Comparison of ENCODE assay signal across 23 cellular contexts in genomic region chr13:111051041-111051440, GRCh38.
DNase-seq lines count a peak whose midpoint lies in the region; ATAC-seq, FAIRE-seq and TF ChIP-seq lines count a peak whose summit lies in the region.
"Had no signal": no experiment of that assay in that cellular context is flagged by ENCODE, and none has a peak within 500 bp of the region (broad histone marks: within the 10 kb centered on the region; RNA-seq: fewer than 3 reads in every experiment).

No MANE protein-coding gene starts in this region.

- DNase-seq in activated CD8-positive, alpha-beta T cell treated with anti-CD3 and anti-CD28 coated beads, Interleukin-2, amount 10 ng/mL, durations not matched to agents 7 days and 5 days, result no peak
- DNase-seq in activated CD8-positive, alpha-beta T cell treated with anti-CD3 and anti-CD28 coated beads for 36 hours, result no peak
- DNase-seq in coronary artery (ENCODE audit: low spot score) (peak; percentile 49), neural progenitor cell (ENCODE audit: low spot score) (no peak), urothelium cell line (ENCODE audit: low spot score) (no peak), DMS53 treated with DMSO at 0.1 percent for 48 hours (lab: John Stamatoyannopoulos, UW; ENCODE audit: unreplicated experiment) (no peak)
- DNase-seq: BE2C; CD8-positive, alpha-beta memory T cell; DMS 273 treated with DMSO at 0.1 percent for 48 hours; DND-41; GM23248; H7; KBM-7; MG63; NCI-H2029; NCI-H446; NCI-H524 treated with DMSO at 0.1 percent for 48 hours; SK-N-SH had no signal

- H3K79me2 ChIP-seq in neural progenitor cell (ENCODE audit: low read depth), result no peaks in the 10 kb centered on the region

- H3K36me3 ChIP-seq in neural progenitor cell, result no peaks in the 10 kb centered on the region
- H3K36me3 ChIP-seq: BE2C, MG63 had no signal

- no peaks in the 10 kb centered on the region for H3K9me3 Mint-ChIP-seq in activated CD8-positive, alpha-beta T cell treated with anti-CD3 and anti-CD28 coated beads, Interleukin-2, amount 10 ng/mL, durations not matched to agents 7 days and 5 days (ENCODE audit: insufficient read depth)
- no peaks in the 10 kb centered on the region for H3K9me3 Mint-ChIP-seq in activated CD8-positive, alpha-beta T cell treated with anti-CD3 and anti-CD28 coated beads for 36 hours
- H3K9me3 Mint-ChIP-seq in neural progenitor cell, result peaks cover 5% of the 10 kb centered on the region

- no peaks in the 10 kb centered on the region for H3K9me3 ChIP-seq in neural progenitor cell (ENCODE audit: low read depth)
- H3K9me3 ChIP-seq: BE2C, MG63, SK-N-SH had no signal

- CTCF ChIA-PET in activated CD8-positive, alpha-beta T cell treated with anti-CD3 and anti-CD28 coated beads, Interleukin-2, amount 10 ng/mL, durations not matched to agents 7 days and 5 days (lab: Charles Lee), result no interaction called here
- CTCF ChIA-PET in activated CD8-positive, alpha-beta T cell treated with anti-CD3 and anti-CD28 coated beads for 36 hours (lab: Charles Lee), result no interaction called here

- no peaks in the 10 kb centered on the region for H4K20me1 ChIP-seq in neural progenitor cell (ENCODE audit: low read depth)

- peak overlapping the region; percentile 48 for H3K27ac Mint-ChIP-seq in activated CD8-positive, alpha-beta T cell treated with anti-CD3 and anti-CD28 coated beads, Interleukin-2, amount 10 ng/mL, durations not matched to agents 7 days and 5 days
- H3K27ac Mint-ChIP-seq in activated CD8-positive, alpha-beta T cell treated with anti-CD3 and anti-CD28 coated beads for 36 hours, result no peak overlapping the region
- H3K27ac Mint-ChIP-seq in neural progenitor cell, result peak overlapping the region; percentile 53
- H3K27ac Mint-ChIP-seq: CD14-positive monocyte; CD8-positive, alpha-beta memory T cell had no signal

- H3K9ac ChIP-seq in neural progenitor cell, result no peak overlapping the region
- H3K9ac ChIP-seq: GM23248, SK-N-SH had no signal

- H3K4me3 Mint-ChIP-seq in activated CD8-positive, alpha-beta T cell treated with anti-CD3 and anti-CD28 coated beads, Interleukin-2, amount 10 ng/mL, durations not matched to agents 7 days and 5 days, result no peak overlapping the region
- H3K4me3 Mint-ChIP-seq in activated CD8-positive, alpha-beta T cell treated with anti-CD3 and anti-CD28 coated beads for 36 hours, result no peak overlapping the region
- no peak overlapping the region for H3K4me3 Mint-ChIP-seq in neural progenitor cell
- H3K4me3 Mint-ChIP-seq: CD14-positive monocyte; CD8-positive, alpha-beta memory T cell had no signal

- peak; percentile 48 for FAIRE-seq in urothelium cell line (lab: Jason Lieb, UNC)
- FAIRE-seq: RCC 7860 had no signal

- no peak overlapping the region for H3K27ac ChIP-seq in coronary artery
- H3K27ac ChIP-seq in neural progenitor cell, result no peak overlapping the region
- H3K27ac ChIP-seq: 22Rv1, GM23248 had no signal

- no peak overlapping the region for H2AFZ ChIP-seq in neural progenitor cell (replicated peaks)
- H2AFZ ChIP-seq: GM23248 had no signal

- H3F3A ChIP-seq in neural progenitor cell (ENCODE audit: low read depth), result no peaks in the 10 kb centered on the region

- H3K4me1 ChIP-seq in neural progenitor cell, result no peaks in the 10 kb centered on the region
- H3K4me1 ChIP-seq: BE2C had no signal

- POLR2A ChIA-PET in activated CD8-positive, alpha-beta T cell treated with anti-CD3 and anti-CD28 coated beads, Interleukin-2, amount 10 ng/mL, durations not matched to agents 7 days and 5 days (lab: Charles Lee), result no interaction called here
- POLR2A ChIA-PET in activated CD8-positive, alpha-beta T cell treated with anti-CD3 and anti-CD28 coated beads for 36 hours (lab: Charles Lee), result no interaction called here

- H3K27me3 Mint-ChIP-seq in activated CD8-positive, alpha-beta T cell treated with anti-CD3 and anti-CD28 coated beads, Interleukin-2, amount 10 ng/mL, durations not matched to agents 7 days and 5 days (ENCODE audit: low read depth), result peaks cover 21% of the 10 kb centered on the region
- H3K27me3 Mint-ChIP-seq in activated CD8-positive, alpha-beta T cell treated with anti-CD3 and anti-CD28 coated beads for 36 hours, result peaks cover 17% of the 10 kb centered on the region
- H3K27me3 Mint-ChIP-seq in neural progenitor cell (ENCODE audit: insufficient read depth, low read depth), result peaks cover 7% of the 10 kb centered on the region

- H3K27me3 ChIP-seq in neural progenitor cell, result no peaks in the 10 kb centered on the region
- H3K27me3 ChIP-seq: MG63 had no signal

- no peak overlapping the region for H3K4me3 ChIP-seq in coronary artery
- H3K4me3 ChIP-seq in neural progenitor cell, result no peak overlapping the region
- H3K4me3 ChIP-seq: GM23248, MG63 had no signal

- peaks cover 7% of the 10 kb centered on the region for H3K4me1 Mint-ChIP-seq in activated CD8-positive, alpha-beta T cell treated with anti-CD3 and anti-CD28 coated beads, Interleukin-2, amount 10 ng/mL, durations not matched to agents 7 days and 5 days (ENCODE audit: low read depth)
- H3K4me1 Mint-ChIP-seq in activated CD8-positive, alpha-beta T cell treated with anti-CD3 and anti-CD28 coated beads for 36 hours (ENCODE audit: low read depth), result peaks cover 5% of the 10 kb centered on the region
- H3K4me1 Mint-ChIP-seq in neural progenitor cell, result no peaks in the 10 kb centered on the region

- no peak overlapping the region for H3K4me2 ChIP-seq in neural progenitor cell
- H3K4me2 ChIP-seq: SK-N-SH had no signal

- no peak for TF ChIP-seq CTCF in activated CD8-positive, alpha-beta T cell treated with anti-CD3 and anti-CD28 coated beads for 36 hours (IDR thresholded peaks at IDR 0.05)
- no peak for TF ChIP-seq CTCF in coronary artery (IDR thresholded peaks at IDR 0.05)
- TF ChIP-seq CTCF in neural progenitor cell (IDR thresholded peaks at IDR 0.05), result no peak

- H3K36me3 Mint-ChIP-seq in activated CD8-positive, alpha-beta T cell treated with anti-CD3 and anti-CD28 coated beads, Interleukin-2, amount 10 ng/mL, durations not matched to agents 7 days and 5 days (ENCODE audit: low read depth), result no peaks in the 10 kb centered on the region
- no peaks in the 10 kb centered on the region for H3K36me3 Mint-ChIP-seq in activated CD8-positive, alpha-beta T cell treated with anti-CD3 and anti-CD28 coated beads for 36 hours (ENCODE audit: low read depth)
- H3K36me3 Mint-ChIP-seq in neural progenitor cell, result no peaks in the 10 kb centered on the region
- H3K36me3 Mint-ChIP-seq: CD14-positive monocyte; CD8-positive, alpha-beta memory T cell had no signal

- intact Hi-C loops in activated CD8-positive, alpha-beta T cell treated with anti-CD3 and anti-CD28 coated beads for 36 hours (cut with micrococcal nuclease), result loop anchor here (10.0 kb wide), 1 partner anchor 106 kb away; no protein-coding TSS in a partner anchor

- ATAC-seq in activated CD8-positive, alpha-beta T cell treated with anti-CD3 and anti-CD28 coated beads, Interleukin-2, amount 10 ng/mL, durations not matched to agents 7 days and 5 days, result no peak
- no peak for ATAC-seq in activated CD8-positive, alpha-beta T cell treated with anti-CD3 and anti-CD28 coated beads for 36 hours
- ATAC-seq in GM18502 (IDR thresholded peaks at IDR 0.05; ENCODE audit: poor library complexity, unreplicated experiment) (no peak), GM19023 (IDR thresholded peaks at IDR 0.05; ENCODE audit: unreplicated experiment) (no peak)
